1 cellular context compared by ENCODE assay signal in the genomic region with DNA sequence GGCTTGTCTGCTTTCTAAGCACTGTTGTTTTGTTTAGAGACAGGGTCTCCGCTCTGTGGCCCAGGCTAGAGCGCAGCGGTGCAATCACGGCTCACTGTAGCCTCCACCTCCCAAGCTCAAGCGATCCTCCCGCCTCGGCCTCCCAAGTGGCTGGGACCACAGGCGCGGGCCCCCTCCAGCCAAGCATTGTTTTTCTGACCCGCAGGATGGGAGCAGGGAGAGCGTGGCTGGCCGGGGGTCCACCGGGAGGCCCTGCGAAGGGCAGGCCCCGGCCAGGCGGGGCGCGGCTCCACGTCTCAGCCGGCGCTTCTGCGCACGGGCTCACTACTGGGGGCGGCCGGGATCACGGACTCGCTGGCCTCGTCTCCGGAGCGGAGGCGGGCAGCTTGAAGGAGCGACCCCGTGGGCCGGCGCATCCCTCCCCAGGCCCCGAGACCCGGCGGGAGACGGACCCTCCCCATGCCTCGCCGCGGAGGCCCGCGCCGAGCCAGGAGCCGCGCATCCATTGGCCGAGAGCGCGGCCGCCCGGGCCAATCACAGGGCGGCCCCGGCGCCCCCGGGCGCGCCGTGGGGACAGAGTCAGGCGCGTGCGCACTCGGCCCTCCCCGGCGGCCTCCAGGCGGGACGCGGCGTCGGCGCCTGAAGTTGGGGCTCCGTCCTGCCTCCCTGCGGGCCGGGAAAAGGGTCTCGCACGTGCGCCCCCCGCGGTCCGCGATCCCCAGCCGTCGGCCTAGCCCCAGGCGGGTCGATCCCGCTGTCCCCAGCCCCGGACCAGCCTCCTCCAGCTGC.
TF ChIP-seq lines count a peak whose summit lies in the region.

No MANE protein-coding gene starts in this region.

TF ChIP-seq in K562, 482 proteins besides CTCF, POLR2A, EP300 and RAD21 (continued from another document and continues in another):
- TF ChIP-seq, protein P1, sequence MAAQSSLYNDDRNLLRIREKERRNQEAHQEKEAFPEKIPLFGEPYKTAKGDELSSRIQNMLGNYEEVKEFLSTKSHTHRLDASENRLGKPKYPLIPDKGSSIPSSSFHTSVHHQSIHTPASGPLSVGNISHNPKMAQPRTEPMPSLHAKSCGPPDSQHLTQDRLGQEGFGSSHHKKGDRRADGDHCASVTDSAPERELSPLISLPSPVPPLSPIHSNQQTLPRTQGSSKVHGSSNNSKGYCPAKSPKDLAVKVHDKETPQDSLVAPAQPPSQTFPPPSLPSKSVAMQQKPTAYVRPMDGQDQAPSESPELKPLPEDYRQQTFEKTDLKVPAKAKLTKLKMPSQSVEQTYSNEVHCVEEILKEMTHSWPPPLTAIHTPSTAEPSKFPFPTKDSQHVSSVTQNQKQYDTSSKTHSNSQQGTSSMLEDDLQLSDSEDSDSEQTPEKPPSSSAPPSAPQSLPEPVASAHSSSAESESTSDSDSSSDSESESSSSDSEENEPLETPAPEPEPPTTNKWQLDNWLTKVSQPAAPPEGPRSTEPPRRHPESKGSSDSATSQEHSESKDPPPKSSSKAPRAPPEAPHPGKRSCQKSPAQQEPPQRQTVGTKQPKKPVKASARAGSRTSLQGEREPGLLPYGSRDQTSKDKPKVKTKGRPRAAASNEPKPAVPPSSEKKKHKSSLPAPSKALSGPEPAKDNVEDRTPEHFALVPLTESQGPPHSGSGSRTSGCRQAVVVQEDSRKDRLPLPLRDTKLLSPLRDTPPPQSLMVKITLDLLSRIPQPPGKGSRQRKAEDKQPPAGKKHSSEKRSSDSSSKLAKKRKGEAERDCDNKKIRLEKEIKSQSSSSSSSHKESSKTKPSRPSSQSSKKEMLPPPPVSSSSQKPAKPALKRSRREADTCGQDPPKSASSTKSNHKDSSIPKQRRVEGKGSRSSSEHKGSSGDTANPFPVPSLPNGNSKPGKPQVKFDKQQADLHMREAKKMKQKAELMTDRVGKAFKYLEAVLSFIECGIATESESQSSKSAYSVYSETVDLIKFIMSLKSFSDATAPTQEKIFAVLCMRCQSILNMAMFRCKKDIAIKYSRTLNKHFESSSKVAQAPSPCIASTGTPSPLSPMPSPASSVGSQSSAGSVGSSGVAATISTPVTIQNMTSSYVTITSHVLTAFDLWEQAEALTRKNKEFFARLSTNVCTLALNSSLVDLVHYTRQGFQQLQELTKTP (IDR thresholded peaks at IDR 0.05; ENCODE audit: low read depth in 1 of 2, partially characterized antibody in 2 of 2): no peak
- TF ChIP-seq, protein P2, sequence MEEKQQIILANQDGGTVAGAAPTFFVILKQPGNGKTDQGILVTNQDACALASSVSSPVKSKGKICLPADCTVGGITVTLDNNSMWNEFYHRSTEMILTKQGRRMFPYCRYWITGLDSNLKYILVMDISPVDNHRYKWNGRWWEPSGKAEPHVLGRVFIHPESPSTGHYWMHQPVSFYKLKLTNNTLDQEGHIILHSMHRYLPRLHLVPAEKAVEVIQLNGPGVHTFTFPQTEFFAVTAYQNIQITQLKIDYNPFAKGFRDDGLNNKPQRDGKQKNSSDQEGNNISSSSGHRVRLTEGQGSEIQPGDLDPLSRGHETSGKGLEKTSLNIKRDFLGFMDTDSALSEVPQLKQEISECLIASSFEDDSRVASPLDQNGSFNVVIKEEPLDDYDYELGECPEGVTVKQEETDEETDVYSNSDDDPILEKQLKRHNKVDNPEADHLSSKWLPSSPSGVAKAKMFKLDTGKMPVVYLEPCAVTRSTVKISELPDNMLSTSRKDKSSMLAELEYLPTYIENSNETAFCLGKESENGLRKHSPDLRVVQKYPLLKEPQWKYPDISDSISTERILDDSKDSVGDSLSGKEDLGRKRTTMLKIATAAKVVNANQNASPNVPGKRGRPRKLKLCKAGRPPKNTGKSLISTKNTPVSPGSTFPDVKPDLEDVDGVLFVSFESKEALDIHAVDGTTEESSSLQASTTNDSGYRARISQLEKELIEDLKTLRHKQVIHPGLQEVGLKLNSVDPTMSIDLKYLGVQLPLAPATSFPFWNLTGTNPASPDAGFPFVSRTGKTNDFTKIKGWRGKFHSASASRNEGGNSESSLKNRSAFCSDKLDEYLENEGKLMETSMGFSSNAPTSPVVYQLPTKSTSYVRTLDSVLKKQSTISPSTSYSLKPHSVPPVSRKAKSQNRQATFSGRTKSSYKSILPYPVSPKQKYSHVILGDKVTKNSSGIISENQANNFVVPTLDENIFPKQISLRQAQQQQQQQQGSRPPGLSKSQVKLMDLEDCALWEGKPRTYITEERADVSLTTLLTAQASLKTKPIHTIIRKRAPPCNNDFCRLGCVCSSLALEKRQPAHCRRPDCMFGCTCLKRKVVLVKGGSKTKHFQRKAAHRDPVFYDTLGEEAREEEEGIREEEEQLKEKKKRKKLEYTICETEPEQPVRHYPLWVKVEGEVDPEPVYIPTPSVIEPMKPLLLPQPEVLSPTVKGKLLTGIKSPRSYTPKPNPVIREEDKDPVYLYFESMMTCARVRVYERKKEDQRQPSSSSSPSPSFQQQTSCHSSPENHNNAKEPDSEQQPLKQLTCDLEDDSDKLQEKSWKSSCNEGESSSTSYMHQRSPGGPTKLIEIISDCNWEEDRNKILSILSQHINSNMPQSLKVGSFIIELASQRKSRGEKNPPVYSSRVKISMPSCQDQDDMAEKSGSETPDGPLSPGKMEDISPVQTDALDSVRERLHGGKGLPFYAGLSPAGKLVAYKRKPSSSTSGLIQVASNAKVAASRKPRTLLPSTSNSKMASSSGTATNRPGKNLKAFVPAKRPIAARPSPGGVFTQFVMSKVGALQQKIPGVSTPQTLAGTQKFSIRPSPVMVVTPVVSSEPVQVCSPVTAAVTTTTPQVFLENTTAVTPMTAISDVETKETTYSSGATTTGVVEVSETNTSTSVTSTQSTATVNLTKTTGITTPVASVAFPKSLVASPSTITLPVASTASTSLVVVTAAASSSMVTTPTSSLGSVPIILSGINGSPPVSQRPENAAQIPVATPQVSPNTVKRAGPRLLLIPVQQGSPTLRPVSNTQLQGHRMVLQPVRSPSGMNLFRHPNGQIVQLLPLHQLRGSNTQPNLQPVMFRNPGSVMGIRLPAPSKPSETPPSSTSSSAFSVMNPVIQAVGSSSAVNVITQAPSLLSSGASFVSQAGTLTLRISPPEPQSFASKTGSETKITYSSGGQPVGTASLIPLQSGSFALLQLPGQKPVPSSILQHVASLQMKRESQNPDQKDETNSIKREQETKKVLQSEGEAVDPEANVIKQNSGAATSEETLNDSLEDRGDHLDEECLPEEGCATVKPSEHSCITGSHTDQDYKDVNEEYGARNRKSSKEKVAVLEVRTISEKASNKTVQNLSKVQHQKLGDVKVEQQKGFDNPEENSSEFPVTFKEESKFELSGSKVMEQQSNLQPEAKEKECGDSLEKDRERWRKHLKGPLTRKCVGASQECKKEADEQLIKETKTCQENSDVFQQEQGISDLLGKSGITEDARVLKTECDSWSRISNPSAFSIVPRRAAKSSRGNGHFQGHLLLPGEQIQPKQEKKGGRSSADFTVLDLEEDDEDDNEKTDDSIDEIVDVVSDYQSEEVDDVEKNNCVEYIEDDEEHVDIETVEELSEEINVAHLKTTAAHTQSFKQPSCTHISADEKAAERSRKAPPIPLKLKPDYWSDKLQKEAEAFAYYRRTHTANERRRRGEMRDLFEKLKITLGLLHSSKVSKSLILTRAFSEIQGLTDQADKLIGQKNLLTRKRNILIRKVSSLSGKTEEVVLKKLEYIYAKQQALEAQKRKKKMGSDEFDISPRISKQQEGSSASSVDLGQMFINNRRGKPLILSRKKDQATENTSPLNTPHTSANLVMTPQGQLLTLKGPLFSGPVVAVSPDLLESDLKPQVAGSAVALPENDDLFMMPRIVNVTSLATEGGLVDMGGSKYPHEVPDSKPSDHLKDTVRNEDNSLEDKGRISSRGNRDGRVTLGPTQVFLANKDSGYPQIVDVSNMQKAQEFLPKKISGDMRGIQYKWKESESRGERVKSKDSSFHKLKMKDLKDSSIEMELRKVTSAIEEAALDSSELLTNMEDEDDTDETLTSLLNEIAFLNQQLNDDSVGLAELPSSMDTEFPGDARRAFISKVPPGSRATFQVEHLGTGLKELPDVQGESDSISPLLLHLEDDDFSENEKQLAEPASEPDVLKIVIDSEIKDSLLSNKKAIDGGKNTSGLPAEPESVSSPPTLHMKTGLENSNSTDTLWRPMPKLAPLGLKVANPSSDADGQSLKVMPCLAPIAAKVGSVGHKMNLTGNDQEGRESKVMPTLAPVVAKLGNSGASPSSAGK (IDR thresholded peaks at IDR 0.05): peak; percentile 95
- TF ChIP-seq, protein P3, sequence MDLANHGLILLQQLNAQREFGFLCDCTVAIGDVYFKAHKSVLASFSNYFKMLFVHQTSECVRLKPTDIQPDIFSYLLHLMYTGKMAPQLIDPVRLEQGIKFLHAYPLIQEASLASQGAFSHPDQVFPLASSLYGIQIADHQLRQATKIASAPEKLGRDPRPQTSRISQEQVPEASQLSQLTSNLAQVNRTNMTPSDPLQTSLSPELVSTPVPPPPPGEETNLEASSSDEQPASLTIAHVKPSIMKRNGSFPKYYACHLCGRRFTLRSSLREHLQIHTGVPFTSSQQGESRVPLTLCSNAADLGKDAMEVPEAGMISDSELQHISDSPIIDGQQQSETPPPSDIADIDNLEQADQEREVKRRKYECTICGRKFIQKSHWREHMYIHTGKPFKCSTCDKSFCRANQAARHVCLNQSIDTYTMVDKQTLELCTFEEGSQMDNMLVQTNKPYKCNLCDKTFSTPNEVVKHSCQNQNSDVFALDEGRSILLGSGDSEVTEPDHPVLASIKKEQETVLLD (IDR thresholded peaks at IDR 0.05): no peak
- no peak for TF ChIP-seq SRF (CRISPR knock-in tag; IDR thresholded peaks at IDR 0.05)
- no peak for TF ChIP-seq ZFP36 (IDR thresholded peaks at IDR 0.05; ENCODE audit: low read depth, low read length, partially characterized antibody)
- TF ChIP-seq, protein P4, sequence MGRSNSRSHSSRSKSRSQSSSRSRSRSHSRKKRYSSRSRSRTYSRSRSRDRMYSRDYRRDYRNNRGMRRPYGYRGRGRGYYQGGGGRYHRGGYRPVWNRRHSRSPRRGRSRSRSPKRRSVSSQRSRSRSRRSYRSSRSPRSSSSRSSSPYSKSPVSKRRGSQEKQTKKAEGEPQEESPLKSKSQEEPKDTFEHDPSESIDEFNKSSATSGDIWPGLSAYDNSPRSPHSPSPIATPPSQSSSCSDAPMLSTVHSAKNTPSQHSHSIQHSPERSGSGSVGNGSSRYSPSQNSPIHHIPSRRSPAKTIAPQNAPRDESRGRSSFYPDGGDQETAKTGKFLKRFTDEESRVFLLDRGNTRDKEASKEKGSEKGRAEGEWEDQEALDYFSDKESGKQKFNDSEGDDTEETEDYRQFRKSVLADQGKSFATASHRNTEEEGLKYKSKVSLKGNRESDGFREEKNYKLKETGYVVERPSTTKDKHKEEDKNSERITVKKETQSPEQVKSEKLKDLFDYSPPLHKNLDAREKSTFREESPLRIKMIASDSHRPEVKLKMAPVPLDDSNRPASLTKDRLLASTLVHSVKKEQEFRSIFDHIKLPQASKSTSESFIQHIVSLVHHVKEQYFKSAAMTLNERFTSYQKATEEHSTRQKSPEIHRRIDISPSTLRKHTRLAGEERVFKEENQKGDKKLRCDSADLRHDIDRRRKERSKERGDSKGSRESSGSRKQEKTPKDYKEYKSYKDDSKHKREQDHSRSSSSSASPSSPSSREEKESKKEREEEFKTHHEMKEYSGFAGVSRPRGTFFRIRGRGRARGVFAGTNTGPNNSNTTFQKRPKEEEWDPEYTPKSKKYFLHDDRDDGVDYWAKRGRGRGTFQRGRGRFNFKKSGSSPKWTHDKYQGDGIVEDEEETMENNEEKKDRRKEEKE (IDR thresholded peaks at IDR 0.05; ENCODE audit: borderline replicate concordance in 1 of 2, control insufficient read depth in 1 of 2, low read depth in 2 of 2, low read length in 1 of 2): no peak
- TF ChIP-seq BCOR (IDR thresholded peaks at IDR 0.05): peak; percentile 73
- peak; percentile 58 to 71; a peak in 3 of 4 replicates for TF ChIP-seq MAZ (CRISPR knock-in tag; conservative IDR thresholded peaks at IDR 0.05 in 1 of 2, IDR thresholded peaks at IDR 0.05 in 1 of 2)
- TF ChIP-seq NR3C1 (CRISPR knock-in tag; IDR thresholded peaks at IDR 0.05): peak; percentile 34; the same call in 1 of the 2 replicates
- no peak for TF ChIP-seq ZNF384 (IDR thresholded peaks at IDR 0.05; ENCODE audit: low read depth, low read length)
- no peak for TF ChIP-seq ZEB2 (IDR thresholded peaks at IDR 0.05)
- TF ChIP-seq ZBTB7A (IDR thresholded peaks at IDR 0.05; ENCODE audit: borderline replicate concordance, control insufficient read depth, low read depth, low read length): peak; percentile 76; the same call in 1 of the 2 replicates
- no peak for TF ChIP-seq NR2C2 (CRISPR knock-in tag; IDR thresholded peaks at IDR 0.05)
- TF ChIP-seq NR2C2 (tag; IDR thresholded peaks at IDR 0.05): peak; percentile 51; the same call in 1 of the 2 replicates
- TF ChIP-seq ZNF24 (IDR thresholded peaks at IDR 0.05): no peak
- peak; percentile 30; the same call in 1 of the 2 replicates for TF ChIP-seq MBD2 (IDR thresholded peaks at IDR 0.05; ENCODE audit: borderline replicate concordance, low read depth)
- TF ChIP-seq, protein P5, sequence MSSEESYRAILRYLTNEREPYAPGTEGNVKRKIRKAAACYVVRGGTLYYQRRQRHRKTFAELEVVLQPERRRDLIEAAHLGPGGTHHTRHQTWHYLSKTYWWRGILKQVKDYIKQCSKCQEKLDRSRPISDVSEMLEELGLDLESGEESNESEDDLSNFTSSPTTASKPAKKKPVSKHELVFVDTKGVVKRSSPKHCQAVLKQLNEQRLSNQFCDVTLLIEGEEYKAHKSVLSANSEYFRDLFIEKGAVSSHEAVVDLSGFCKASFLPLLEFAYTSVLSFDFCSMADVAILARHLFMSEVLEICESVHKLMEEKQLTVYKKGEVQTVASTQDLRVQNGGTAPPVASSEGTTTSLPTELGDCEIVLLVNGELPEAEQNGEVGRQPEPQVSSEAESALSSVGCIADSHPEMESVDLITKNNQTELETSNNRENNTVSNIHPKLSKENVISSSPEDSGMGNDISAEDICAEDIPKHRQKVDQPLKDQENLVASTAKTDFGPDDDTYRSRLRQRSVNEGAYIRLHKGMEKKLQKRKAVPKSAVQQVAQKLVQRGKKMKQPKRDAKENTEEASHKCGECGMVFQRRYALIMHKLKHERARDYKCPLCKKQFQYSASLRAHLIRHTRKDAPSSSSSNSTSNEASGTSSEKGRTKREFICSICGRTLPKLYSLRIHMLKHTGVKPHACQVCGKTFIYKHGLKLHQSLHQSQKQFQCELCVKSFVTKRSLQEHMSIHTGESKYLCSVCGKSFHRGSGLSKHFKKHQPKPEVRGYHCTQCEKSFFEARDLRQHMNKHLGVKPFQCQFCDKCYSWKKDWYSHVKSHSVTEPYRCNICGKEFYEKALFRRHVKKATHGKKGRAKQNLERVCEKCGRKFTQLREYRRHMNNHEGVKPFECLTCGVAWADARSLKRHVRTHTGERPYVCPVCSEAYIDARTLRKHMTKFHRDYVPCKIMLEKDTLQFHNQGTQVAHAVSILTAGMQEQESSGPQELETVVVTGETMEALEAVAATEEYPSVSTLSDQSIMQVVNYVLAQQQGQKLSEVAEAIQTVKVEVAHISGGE (CRISPR knock-in tag; IDR thresholded peaks at IDR 0.05): peak in 1 of 3 experiments; percentile 48; a peak in 1 of 6 replicates
- peak; percentile 64; the same call in 1 of the 2 replicates for TF ChIP-seq GABPB1 (CRISPR knock-in tag; IDR thresholded peaks at IDR 0.05)
- TF ChIP-seq NFYB (IDR thresholded peaks at IDR 0.05; ENCODE audit: extremely low read depth, insufficient read length): peak; percentile 67
- peak; percentile 90 for TF ChIP-seq POLR2G (IDR thresholded peaks at IDR 0.05; ENCODE audit: low read depth, low read length)
- no peak for TF ChIP-seq TAF9B (IDR thresholded peaks at IDR 0.05; ENCODE audit: partially characterized antibody)
- 0 out of 2 replicates have a peak, but pooled peaks have one; percentile 49 for TF ChIP-seq ZBTB1 (CRISPR knock-in tag; IDR thresholded peaks at IDR 0.05; ENCODE audit: borderline replicate concordance, low read depth)
- peak; percentile 50; the same call in 1 of the 2 replicates for TF ChIP-seq KAT7 (CRISPR knock-in tag; IDR thresholded peaks at IDR 0.05; ENCODE audit: borderline replicate concordance)
- TF ChIP-seq ARNT (IDR thresholded peaks at IDR 0.05): no peak
